4 cellular contexts compared by ENCODE assay signal in the genomic region with DNA sequence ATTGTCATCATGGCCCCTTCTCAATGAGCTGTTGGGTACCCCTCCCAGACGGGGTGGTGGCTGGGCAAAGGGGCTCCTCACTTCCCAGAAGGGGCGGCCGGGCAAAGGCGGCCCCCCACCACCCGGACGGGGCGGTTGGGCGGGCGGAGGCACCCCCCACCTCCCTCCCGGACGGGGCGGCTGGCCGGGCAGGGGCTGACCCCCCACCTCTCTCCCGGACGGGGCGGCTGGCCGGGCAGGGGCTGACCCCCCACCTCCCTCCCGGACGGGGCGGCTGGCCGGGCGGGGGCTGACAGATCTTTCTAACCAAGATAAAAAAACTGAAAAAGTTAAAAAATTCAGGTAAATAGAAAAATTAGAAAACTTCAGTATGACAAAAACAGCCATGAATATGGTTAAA. TPM values are rescaled to one million over a fixed set of nuclear protein-coding genes. Genes with fewer than 3 reads are reported as not detected.
"Had no signal": no experiment of that assay in that cellular context is flagged by ENCODE, and none has a peak within 500 bp of the region (broad histone marks: within the 10 kb centered on the region; RNA-seq: fewer than 3 reads in every experiment).

No MANE protein-coding gene starts in this region.

RNA-seq across cellular contexts. Expression of gene MEFV, which starts 14.8 kb away (rescaled TPM):
- total RNA-seq: HepG2, HT1080, IMR-90 had no signal

RNA-seq across cellular contexts. Expression of gene TIGD7, which starts 33.9 kb away (rescaled TPM):
- total RNA-seq: HepG2, HT-29 had no signal
